ENCODE assay signal across 6 cellular contexts in genomic region chr15:30189754-30190153, GRCh38. TPM values are rescaled to one million over a fixed set of nuclear protein-coding genes. Genes with fewer than 3 reads are reported as not detected.
"Had no signal": no experiment of that assay in that cellular context is flagged by ENCODE, and none has a peak within 500 bp of the region (broad histone marks: within the 10 kb centered on the region; RNA-seq: fewer than 3 reads in every experiment).

No MANE protein-coding gene starts in this region.

RNA-seq across cellular contexts. Expression of gene GOLGA8T, which starts 54.9 kb away (rescaled TPM):
- total RNA-seq: activated B cell treated with CpG ODN at 0.5 μM for 24 hours; activated CD4-positive, alpha-beta memory T cell treated with anti-CD3 and anti-CD28 coated beads, Interleukin-2, amount 10 ng/mL, durations not matched to agents 7 days and 5 days; activated CD4-positive, alpha-beta T cell treated with anti-CD3 and anti-CD28 coated beads for 36 hours; activated CD4-positive, alpha-beta T cell treated with anti-CD3 and anti-CD28 coated beads, Interleukin-2, amount 10 ng/mL, durations not matched to agents 24 days and 14 days; activated CD4-positive, alpha-beta T cell treated with anti-CD3 and anti-CD28 coated beads, Interleukin-2, amount 10 ng/mL, durations not matched to agents 7 days and 5 days; T-helper 1 cell treated with Interleukin-12 subunit alpha and Interleukin-12 subunit beta and Interleukin-4 antibody, amounts not matched to agents 30 ng/mL and 1 ng/mL, for 36 hours had no signal
